ENCODE assay signal across 17 cellular contexts in the genomic region with DNA sequence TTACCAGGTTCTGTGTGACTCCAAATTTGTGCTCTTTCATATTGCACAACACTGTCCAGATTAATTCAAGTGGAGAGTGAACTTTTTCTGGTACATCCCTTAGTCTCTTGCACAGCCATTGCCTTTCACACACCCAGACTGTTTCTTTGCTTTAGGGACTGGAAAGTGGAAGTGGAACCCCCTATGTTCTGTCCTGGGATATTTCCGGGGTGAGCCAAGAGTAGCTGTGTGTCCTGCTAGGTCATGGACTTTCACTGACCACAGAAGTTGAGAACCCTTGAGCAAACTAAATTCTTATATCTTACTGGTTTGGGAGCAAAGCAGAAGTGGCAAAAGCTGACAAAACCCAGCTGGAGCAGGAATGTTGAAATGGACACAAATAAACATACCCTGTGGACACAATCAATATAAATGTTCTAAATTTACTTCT.
DNase-seq lines count a peak whose midpoint lies in the region; ATAC-seq and TF ChIP-seq lines count a peak whose summit lies in the region.
"Had no signal": no experiment of that assay in that cellular context is flagged by ENCODE, and none has a peak within 500 bp of the region (broad histone marks: within the 10 kb centered on the region; RNA-seq: fewer than 3 reads in every experiment).

No MANE protein-coding gene starts in this region.

- no peak overlapping the region for H3K4me3 ChIP-seq in GM12865 (ENCODE audit: low read depth, low read length)
- no peak overlapping the region for H3K4me3 ChIP-seq in neutrophil (ENCODE audit: low read depth in 1 of 2, low read length in 1 of 2)
- H3K4me3 ChIP-seq: HAP-1 had no signal

- DNase-seq in GM12865 (ENCODE audit: low read depth) = peak; percentile 35
- peak; percentile 55 to 71 for DNase-seq in NOMO-1 (lab: John Stamatoyannopoulos, UW; ENCODE audit: unreplicated experiment in 2 of 2)
- DNase-seq in globus pallidus (ENCODE audit: low spot score) = peak; percentile 40
- no peak for DNase-seq in NCI-H748 (lab: John Stamatoyannopoulos, UW; ENCODE audit: unreplicated experiment)
- no peak for DNase-seq in activated naive CD4-positive, alpha-beta T cell (lab: John Stamatoyannopoulos, UW)
- DNase-seq: activated CD8-positive, alpha-beta T cell treated with anti-CD3 and anti-CD28 coated beads, Interleukin-2, amount 10 ng/mL, durations not matched to agents 7 days and 5 days; activated naive CD8-positive, alpha-beta T cell treated with anti-CD3 and anti-CD28 coated beads for 36 hours; activated T-cell treated with anti-CD3 and anti-CD28 coated beads, Interleukin-2, amount 50 U/mL, for 4 hours; COR-L47; natural killer cell; NCI-H146; NCI-H226; T-helper 17 cell had no signal

- ATAC-seq in GM21367 (IDR thresholded peaks at IDR 0.05; ENCODE audit: unreplicated experiment) (no peak), GM19324 (IDR thresholded peaks at IDR 0.05; ENCODE audit: low FRiP score, unreplicated experiment) (no peak)
- ATAC-seq: activated CD8-positive, alpha-beta T cell treated with anti-CD3 and anti-CD28 coated beads, Interleukin-2, amount 10 ng/mL, durations not matched to agents 7 days and 5 days; activated T-cell treated with anti-CD3 and anti-CD28 coated beads, Interleukin-2, amount 50 U/mL, for 4 hours; natural killer cell; T-helper 17 cell had no signal

- no peaks in the 10 kb centered on the region for H3K36me3 ChIP-seq in neutrophil
- H3K36me3 ChIP-seq: HAP-1 had no signal

- no peaks in the 10 kb centered on the region for H3K9me3 ChIP-seq in neutrophil
- H3K9me3 ChIP-seq: HAP-1 had no signal

- no peaks in the 10 kb centered on the region for H3K27me3 ChIP-seq in neutrophil

- TF ChIP-seq CTCF in GM12865 (IDR thresholded peaks at IDR 0.05; ENCODE audit: insufficient read depth, low read depth, low read length, missing control alignments) (no peak), neutrophil (IDR thresholded peaks at IDR 0.05) (no peak)

- H3K4me1 ChIP-seq in neutrophil (ENCODE audit: control insufficient read depth in 1 of 2, insufficient read depth in 1 of 2, low read depth in 1 of 2, low read length in 1 of 2) = peaks cover 47 to 60% of the 10 kb centered on the region in 2 experiments
- H3K4me1 ChIP-seq: HAP-1 had no signal

- H3K27ac ChIP-seq in neutrophil = peak overlapping the region; percentile 42

Comparison
In these comparisons a context has a peak if more than half of its experiments do, and no peak if none do; other contexts are left out.
1. DNase-seq: peak in GM12865 (single experiment), NOMO-1 (2 of 2) and globus pallidus (single experiment); none in NCI-H748 (single experiment) and activated naive CD4-positive, alpha-beta T cell (0 of 4).